ENCODE assay signal across 15 cellular contexts in the genomic region with DNA sequence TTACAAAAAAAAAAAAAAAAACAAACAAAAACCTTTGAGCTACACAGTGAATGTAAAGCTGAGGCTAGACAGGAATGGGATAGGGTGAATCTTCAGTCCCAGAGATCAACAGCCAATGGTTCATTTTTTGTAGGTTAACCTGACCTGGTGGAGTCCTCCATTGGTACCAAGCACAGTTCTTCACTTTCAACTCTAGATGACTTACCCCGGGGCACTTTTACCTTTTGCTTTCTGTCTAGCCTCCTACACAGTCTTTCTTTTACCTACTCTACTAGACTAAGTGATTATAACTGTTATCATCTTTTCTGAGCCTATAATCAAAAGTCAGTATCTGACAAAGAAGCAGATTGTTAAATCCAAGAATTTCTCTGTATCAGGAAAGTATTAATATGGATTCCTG. TPM values are rescaled to one million over a fixed set of nuclear protein-coding genes. Genes with fewer than 3 reads are reported as not detected.
DNase-seq lines count a peak whose midpoint lies in the region; ATAC-seq and TF ChIP-seq lines count a peak whose summit lies in the region.
"Had no signal": no experiment of that assay in that cellular context is flagged by ENCODE, and none has a peak within 500 bp of the region (broad histone marks: within the 10 kb centered on the region; RNA-seq: fewer than 3 reads in every experiment).

No MANE protein-coding gene starts in this region.

- H3K27me3 Mint-ChIP-seq in activated naive CD8-positive, alpha-beta T cell treated with anti-CD3 and anti-CD28 coated beads, Interleukin-2, amount 10 ng/mL, durations not matched to agents 7 days and 5 days, result no peaks in the 10 kb centered on the region
- no peaks in the 10 kb centered on the region for H3K27me3 Mint-ChIP-seq in naive thymus-derived CD8-positive, alpha-beta T cell

- peak overlapping the region; percentile 74 for H3K27ac Mint-ChIP-seq in activated naive CD8-positive, alpha-beta T cell treated with anti-CD3 and anti-CD28 coated beads, Interleukin-2, amount 10 ng/mL, durations not matched to agents 7 days and 5 days
- H3K27ac Mint-ChIP-seq in naive thymus-derived CD8-positive, alpha-beta T cell, result peak overlapping the region; percentile 83 to 100 (median 100)

- no peaks in the 10 kb centered on the region for H4K20me1 ChIP-seq in Loucy (ENCODE audit: insufficient read depth, low read length, poor library complexity, severe bottlenecking)

- H3K4me1 ChIP-seq in Loucy (ENCODE audit: insufficient read depth, low read length, poor library complexity, severe bottlenecking), result peaks cover 18% of the 10 kb centered on the region

- TF ChIP-seq CTCF in Loucy (conservative IDR thresholded peaks at IDR 0.05; ENCODE audit: low read length), result no peak
- no peak for TF ChIP-seq CTCF in coronary artery (IDR thresholded peaks at IDR 0.05)

- peaks cover 66% of the 10 kb centered on the region for H3K79me2 ChIP-seq in Loucy (ENCODE audit: insufficient read depth, low read length)

- H3K4me1 Mint-ChIP-seq in activated naive CD8-positive, alpha-beta T cell treated with anti-CD3 and anti-CD28 coated beads, Interleukin-2, amount 10 ng/mL, durations not matched to agents 7 days and 5 days, result peaks cover 42% of the 10 kb centered on the region
- peaks cover 27 to 69% (median 65%) of the 10 kb centered on the region in 4 donors for H3K4me1 Mint-ChIP-seq in naive thymus-derived CD8-positive, alpha-beta T cell

- no peak overlapping the region for H3K27ac ChIP-seq in coronary artery
- H3K27ac ChIP-seq: SJSA1 had no signal

- no peaks in the 10 kb centered on the region for H3K9me3 Mint-ChIP-seq in activated naive CD8-positive, alpha-beta T cell treated with anti-CD3 and anti-CD28 coated beads, Interleukin-2, amount 10 ng/mL, durations not matched to agents 7 days and 5 days
- H3K9me3 Mint-ChIP-seq in naive thymus-derived CD8-positive, alpha-beta T cell, result peaks cover 0 to 2% (median 0%) of the 10 kb centered on the region in 9 donors

- H3K4me3 ChIP-seq in Loucy (ENCODE audit: low read length, poor library complexity, severe bottlenecking) (peak overlapping the region; percentile 87), coronary artery (no peak overlapping the region)
- H3K4me3 ChIP-seq: SJSA1 had no signal

- H3K9ac ChIP-seq in Loucy (ENCODE audit: low read depth, low read length, poor library complexity, severe bottlenecking), result no peak overlapping the region

- peak overlapping the region; percentile 98 for H3K4me3 Mint-ChIP-seq in activated naive CD8-positive, alpha-beta T cell treated with anti-CD3 and anti-CD28 coated beads, Interleukin-2, amount 10 ng/mL, durations not matched to agents 7 days and 5 days
- peak overlapping the region; percentile 85 to 100 (median 100) for H3K4me3 Mint-ChIP-seq in naive thymus-derived CD8-positive, alpha-beta T cell

- H3K36me3 ChIP-seq in Loucy (ENCODE audit: insufficient read depth, low read length), result no peaks in the 10 kb centered on the region
- H3K36me3 ChIP-seq: SJSA1 had no signal

- H2AFZ ChIP-seq in Loucy (ENCODE audit: low read length), result no peak overlapping the region

- no peaks in the 10 kb centered on the region for H3K9me2 ChIP-seq in Loucy (replicated peaks; ENCODE audit: low read depth, low read length)

- no peaks in the 10 kb centered on the region for H3K27me3 ChIP-seq in Loucy (ENCODE audit: insufficient read depth, low read length, poor library complexity, severe bottlenecking)
- H3K27me3 ChIP-seq: SJSA1 had no signal

- DNase-seq in activated CD4-positive, CD25-positive, alpha-beta regulatory T cell treated with anti-CD3 and anti-CD28 coated beads, Interleukin-2, amount 50 U/mL, for 72 hours, result no peak
- DNase-seq in activated naive CD8-positive, alpha-beta T cell treated with anti-CD3 and anti-CD28 coated beads, Interleukin-2, amount 10 ng/mL, durations not matched to agents 7 days and 5 days, result no peak
- peak in 3 of 10 donors; percentile 27 to 41 (median 35) for DNase-seq in naive thymus-derived CD8-positive, alpha-beta T cell
- DNase-seq in DMS53 (lab: John Stamatoyannopoulos, UW) (no peak), coronary artery (ENCODE audit: low spot score) (no peak)
- DNase-seq: 8988T; activated CD8-positive, alpha-beta memory T cell treated with anti-CD3 and anti-CD28 coated beads, Interleukin-2, amount 50 U/mL, for 4 hours; anterior cingulate cortex; NCI-H1417 treated with DMSO at 0.1 percent for 48 hours; NCI-H226 had no signal

- H3K4me2 ChIP-seq in Loucy (ENCODE audit: low read depth, low read length, poor library complexity, severe bottlenecking), result peak overlapping the region; percentile 92

- POLR2A ChIA-PET in activated naive CD8-positive, alpha-beta T cell treated with anti-CD3 and anti-CD28 coated beads, Interleukin-2, amount 10 ng/mL, durations not matched to agents 7 days and 5 days (lab: Charles Lee), result interaction anchor here (1.5 to 12.5 kb wide), 6 partner anchors 18 to 77 kb away, joined by 3 to 503 read pairs (median 312); a partner anchor contains a TSS
- POLR2A ChIA-PET in naive thymus-derived CD8-positive, alpha-beta T cell (lab: Charles Lee), result interaction anchor here (0.5 to 12.6 kb wide), 10 partner anchors 12 to 495 kb away, joined by 3 to 775 read pairs (median 15); a partner anchor contains a TSS

- no peaks in the 10 kb centered on the region; the same call in 1 of the 2 replicates for H3K9me3 ChIP-seq in Loucy (ENCODE audit: insufficient read depth, low read depth, low read length)
- H3K9me3 ChIP-seq: SJSA1 had no signal

- H3F3A ChIP-seq in Loucy (ENCODE audit: low read depth), result peaks cover 12% of the 10 kb centered on the region; the same call in 1 of the 2 replicates

- H3K36me3 Mint-ChIP-seq in activated naive CD8-positive, alpha-beta T cell treated with anti-CD3 and anti-CD28 coated beads, Interleukin-2, amount 10 ng/mL, durations not matched to agents 7 days and 5 days, result peaks cover 33% of the 10 kb centered on the region
- peaks cover 21 to 25% (median 23%) of the 10 kb centered on the region in 3 donors for H3K36me3 Mint-ChIP-seq in naive thymus-derived CD8-positive, alpha-beta T cell

- peak; percentile 45 to 51 for ATAC-seq in activated CD4-positive, CD25-positive, alpha-beta regulatory T cell treated with anti-CD3 and anti-CD28 coated beads, Interleukin-2, amount 50 U/mL, for 24 hours
- ATAC-seq in activated naive CD8-positive, alpha-beta T cell treated with anti-CD3 and anti-CD28 coated beads, Interleukin-2, amount 10 ng/mL, durations not matched to agents 7 days and 5 days (ENCODE audit: low read depth), result no peak
- ATAC-seq in naive thymus-derived CD8-positive, alpha-beta T cell, result no peak
- no peak for ATAC-seq in HG02623 (IDR thresholded peaks at IDR 0.05; ENCODE audit: unreplicated experiment)
- ATAC-seq: HCT116 had no signal

RNA-seq across cellular contexts. Expression of a gene that starts 50.9 kb away (rescaled TPM):
- 10 to 100 TPM; 39.2 to 41.1 TPM for total RNA-seq in activated naive CD8-positive, alpha-beta T cell treated with anti-CD3 and anti-CD28 coated beads, Interleukin-2, amount 10 ng/mL, durations not matched to agents 7 days and 5 days
- total RNA-seq in naive thymus-derived CD8-positive, alpha-beta T cell, result 10 to 100 TPM; 65.9 to 72.7 TPM
- polyA plus RNA-seq in naive thymus-derived CD8-positive, alpha-beta T cell, result 10 to 100 TPM; 51.5 to 69.8 (median 54.8) TPM

Comparison
In these comparisons a context has a peak if more than half of its experiments do, and no peak if none do; other contexts are left out.
1. ATAC-seq: peak in activated CD4-positive, CD25-positive, alpha-beta regulatory T cell treated with anti-CD3 and anti-CD28 coated beads, Interleukin-2, amount 50 U/mL, for 24 hours (2 of 2); none in activated naive CD8-positive, alpha-beta T cell treated with anti-CD3 and anti-CD28 coated beads, Interleukin-2, amount 10 ng/mL, durations not matched to agents 7 days and 5 days (single experiment), naive thymus-derived CD8-positive, alpha-beta T cell (0 of 2) and HG02623 (single experiment).